ENCODE assay signal across 1 cellular context in genomic region chr17:29149431-29150064, GRCh38.
TF ChIP-seq lines count a peak whose summit lies in the region.

No MANE protein-coding gene starts in this region.

TF ChIP-seq in HepG2, 621 proteins besides CTCF, POLR2A, EP300 and RAD21 (continued from another document):
- no peak for TF ChIP-seq HOMEZ (CRISPR knock-in tag; IDR thresholded peaks at IDR 0.05; ENCODE audit: low read depth)
- no peak for TF ChIP-seq IKZF4 (CRISPR knock-in tag; IDR thresholded peaks at IDR 0.05; ENCODE audit: borderline replicate concordance, low read depth, not compliant biosample characterization)
- no peak for TF ChIP-seq ZNF75D (CRISPR knock-in tag; IDR thresholded peaks at IDR 0.05; ENCODE audit: borderline replicate concordance)
- 0 out of 2 replicates have a peak, but pooled peaks have one; percentile 7 for TF ChIP-seq ZNF788 (CRISPR knock-in tag; IDR thresholded peaks at IDR 0.05; ENCODE audit: borderline replicate concordance)
